ENCODE assay signal across 31 cellular contexts in genomic region chr16:13911306-13911705, GRCh38.
"Had no signal": no experiment of that assay in that cellular context is flagged by ENCODE, and none has a peak within 500 bp of the region (broad histone marks: within the 10 kb centered on the region; RNA-seq: fewer than 3 reads in every experiment).

No MANE protein-coding gene starts in this region.

- H3K4me3 ChIP-seq: adrenal gland, ascending aorta, body of pancreas, breast epithelium, cardiac muscle cell had no signal

- DNase-seq: activated effector memory CD4-positive, alpha-beta T cell treated with anti-CD3 and anti-CD28 coated beads, Interleukin-2, amount 50 U/mL, for 16 hours; activated effector memory CD4-positive, alpha-beta T cell treated with Interleukin-2 at 50 U/mL for 16 hours; activated gamma-delta T cell; activated gamma-delta T cell treated with Interleukin-2 at 50 U/mL for 16 hours; activated naive CD4-positive, alpha-beta T cell; activated naive CD4-positive, alpha-beta T cell treated with anti-CD3 and anti-CD28 coated beads for 36 hours; activated naive CD4-positive, alpha-beta T cell treated with anti-CD3 and anti-CD28 coated beads, Interleukin-2, amount 10 ng/mL, durations not matched to agents 7 days and 5 days; activated naive CD4-positive, alpha-beta T cell treated with anti-CD3 and anti-CD28 coated beads, Interleukin-2, amount 50 U/mL, for 16 hours; activated naive CD4-positive, alpha-beta T cell treated with Interleukin-2 at 50 U/mL for 16 hours; activated naive CD8-positive, alpha-beta T cell treated with anti-CD3 and anti-CD28 coated beads for 36 hours; activated naive CD8-positive, alpha-beta T cell treated with anti-CD3 and anti-CD28 coated beads, Interleukin-2, amount 10 ng/mL, durations not matched to agents 7 days and 5 days; activated naive CD8-positive, alpha-beta T cell treated with anti-CD3 and anti-CD28 coated beads, Interleukin-2, amount 50 U/mL, for 24 hours; activated T-cell treated with anti-CD3 and anti-CD28 coated beads, Interleukin-2, amount 50 U/mL, for 24 hours; activated T-cell treated with anti-CD3 and anti-CD28 coated beads, Interleukin-2, amount 50 U/mL, for 4 hours; activated T-cell treated with anti-CD3 and anti-CD28 coated beads, Interleukin-2, amount 50 U/mL, for 48 hours; activated T-cell treated with anti-CD3 and anti-CD28 coated beads, Interleukin-2, amount 50 U/mL, for 72 hours; adrenal gland; amniotic stem cell; amygdala; anterior cingulate cortex; aorta; body of pancreas; brain microvascular endothelial cell; caudate nucleus; central memory CD4-positive, alpha-beta T cell; cerebellar nuclear complex had no signal

- H3K27ac ChIP-seq: brain microvascular endothelial cell, breast epithelium, cardiac muscle cell had no signal

- ATAC-seq: activated naive CD4-positive, alpha-beta T cell treated with anti-CD3 and anti-CD28 coated beads, Interleukin-2, amount 50 U/mL, for 72 hours; activated naive CD8-positive, alpha-beta T cell treated with anti-CD3 and anti-CD28 coated beads, Interleukin-2, amount 50 U/mL, for 24 hours; activated T-cell treated with anti-CD3 and anti-CD28 coated beads, Interleukin-2, amount 50 U/mL, for 4 hours; activated T-cell treated with anti-CD3 and anti-CD28 coated beads, Interleukin-2, amount 50 U/mL, for 72 hours; activated T-helper 17 cell treated with anti-CD3 and anti-CD28 coated beads, Interleukin-2, amount 50 U/mL, for 72 hours; body of pancreas had no signal

- H3K36me3 ChIP-seq: adrenal gland, ascending aorta, brain microvascular endothelial cell, breast epithelium, cardiac muscle cell had no signal

- H3K4me1 ChIP-seq: breast epithelium had no signal

- H3K9me3 ChIP-seq: adrenal gland, body of pancreas had no signal

- H3K27me3 ChIP-seq: adrenal gland, ascending aorta, body of pancreas, brain microvascular endothelial cell, breast epithelium had no signal
